Comparison of ENCODE assay signal across 22 cellular contexts in genomic region chr15:54515664-54516582, GRCh38.
"Had no signal": no experiment of that assay in that cellular context is flagged by ENCODE, and none has a peak within 500 bp of the region (broad histone marks: within the 10 kb centered on the region; RNA-seq: fewer than 3 reads in every experiment).

No MANE protein-coding gene starts in this region.

- ATAC-seq: effector memory CD8-positive, alpha-beta T cell; esophagus mucosa; gastrocnemius medialis; heart right ventricle; left cardiac atrium; left lung; left ventricle myocardium superior; lower lobe of right lung; mucosa of descending colon; naive thymus-derived CD8-positive, alpha-beta T cell had no signal

- DNase-seq: cortex of kidney; effector CD8-positive, alpha-beta T cell; effector memory CD8-positive, alpha-beta T cell; endodermal cell; erythroblast; esophagus squamous epithelium; foreskin fibroblast; foreskin melanocyte; gastrocnemius medialis; glutamatergic neuron; head of caudate nucleus; heart right ventricle; hippocampal formation; left cardiac atrium; left lung; left ventricle myocardium superior; lower lobe of right lung; mesenchymal stem cell; mucosa of descending colon; naive B cell; naive thymus-derived CD8-positive, alpha-beta T cell had no signal

- H3K4me3 ChIP-seq: esophagus squamous epithelium, gastrocnemius medialis, heart right ventricle, left lung, lower lobe of right lung, mucosa of descending colon had no signal
